In the genomic region with DNA sequence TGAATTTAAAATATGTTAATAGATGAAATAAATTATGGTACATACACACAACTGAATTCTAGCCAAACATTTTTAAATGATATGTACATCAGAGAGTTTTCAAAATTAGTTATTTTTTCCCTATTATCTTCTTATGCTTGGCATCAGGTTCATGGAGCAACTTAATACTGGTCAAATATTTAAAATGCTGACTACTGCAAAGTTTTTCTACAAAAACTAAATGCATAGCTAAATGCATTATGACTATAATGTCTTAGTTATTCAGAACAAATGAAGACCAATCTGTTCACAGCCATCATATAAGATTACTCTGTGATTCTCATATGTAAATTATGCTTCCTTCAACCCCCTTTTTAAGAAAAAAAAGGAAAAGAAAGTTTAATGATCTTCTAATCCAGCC, we compare ENCODE assay signal across 38 cellular contexts. TPM values are rescaled to one million over a fixed set of nuclear protein-coding genes. Genes with fewer than 3 reads are reported as not detected.
"Had no signal": no experiment of that assay in that cellular context is flagged by ENCODE, and none has a peak within 500 bp of the region (broad histone marks: within the 10 kb centered on the region; RNA-seq: fewer than 3 reads in every experiment).

No MANE protein-coding gene starts in this region.

- H3K9me3 ChIP-seq: adrenal gland, body of pancreas, breast epithelium had no signal

- FAIRE-seq: astrocyte, TTC549 had no signal

- H3K9me3 Mint-ChIP-seq: activated B cell treated with CpG ODN at 0.5 μM for 24 hours; activated CD4-positive, alpha-beta memory T cell treated with anti-CD3 and anti-CD28 coated beads for 36 hours; activated CD4-positive, alpha-beta T cell treated with anti-CD3 and anti-CD28 coated beads, Interleukin-2, amount 10 ng/mL, durations not matched to agents 24 days and 14 days; activated CD8-positive, alpha-beta T cell treated with anti-CD3 and anti-CD28 coated beads for 36 hours; activated naive CD4-positive, alpha-beta T cell treated with anti-CD3 and anti-CD28 coated beads for 36 hours; activated naive CD4-positive, alpha-beta T cell treated with anti-CD3 and anti-CD28 coated beads, Interleukin-2, amount 50 U/mL, for 72 hours; activated naive CD8-positive, alpha-beta T cell treated with anti-CD3 and anti-CD28 coated beads for 36 hours; activated T-cell treated with anti-CD3 and anti-CD28 coated beads, Interleukin-2, amount 50 U/mL, for 4 hours; activated T-helper 1 cell treated with anti-CD3 and anti-CD28 coated beads, Interleukin-12 subunit alpha, Interleukin-12 subunit beta, Interleukin-2, Interleukin-4 antibody, amounts not matched to agents 30 ng/mL and 10 ng/mL and 1 ng/mL, durations not matched to agents 14 hours and 24 hours and 36 hours; activated T-helper 17 cell treated with anti-CD3 and anti-CD28 coated beads, Interleukin-2, amount 50 U/mL, for 72 hours; T-helper 1 cell treated with Interleukin-12 subunit alpha and Interleukin-12 subunit beta and Interleukin-4 antibody, amounts not matched to agents 30 μg/mL and 1 μg/mL, for 36 hours; T-helper 2 cell treated with Interferon-gamma antibody and Interleukin-4, amounts not matched to agents 5 μg/mL and 100 μg/mL, for 36 hours had no signal

- ATAC-seq: activated CD8-positive, alpha-beta T cell treated with anti-CD3 and anti-CD28 coated beads for 36 hours; activated naive CD4-positive, alpha-beta T cell treated with anti-CD3 and anti-CD28 coated beads, Interleukin-2, amount 50 U/mL, for 72 hours; activated T-cell treated with anti-CD3 and anti-CD28 coated beads, Interleukin-2, amount 50 U/mL, for 4 hours; activated T-cell treated with anti-CD3 and anti-CD28 coated beads, Interleukin-2, amount 50 U/mL, for 72 hours; activated T-helper 17 cell treated with anti-CD3 and anti-CD28 coated beads, Interleukin-2, amount 50 U/mL, for 72 hours; body of pancreas had no signal

- H3K27me3 ChIP-seq: adrenal gland, body of pancreas, brain microvascular endothelial cell, breast epithelium had no signal

- H3K4me1 ChIP-seq: adrenal gland, body of pancreas, breast epithelium had no signal

- H3K4me3 ChIP-seq: adrenal gland, body of pancreas, breast epithelium had no signal

- DNase-seq: activated B cell treated with CpG ODN at 0.5 μM for 24 hours; activated CD4-positive, alpha-beta memory T cell treated with anti-CD3 and anti-CD28 coated beads for 36 hours; activated CD4-positive, alpha-beta T cell treated with anti-CD3 and anti-CD28 coated beads for 4 hours; activated CD4-positive, alpha-beta T cell treated with anti-CD3 and anti-CD28 coated beads, Interleukin-2, amount 50 U/mL, for 1 hour; activated CD4-positive, alpha-beta T cell treated with anti-CD3 and anti-CD28 coated beads, Interleukin-2, amount 50 U/mL, for 4 hours; activated CD4-positive, CD25-positive, alpha-beta regulatory T cell treated with anti-CD3 and anti-CD28 coated beads, Interleukin-2, amount 50 U/mL, for 72 hours; activated CD8-positive, alpha-beta memory T cell treated with anti-CD3 and anti-CD28 coated beads, Interleukin-2, amount 50 U/mL, for 4 hours; activated CD8-positive, alpha-beta T cell treated with anti-CD3 and anti-CD28 coated beads for 36 hours; activated effector memory CD4-positive, alpha-beta T cell treated with anti-CD3 and anti-CD28 coated beads, Interleukin-2, amount 50 U/mL, for 16 hours; activated gamma-delta T cell treated with Interleukin-2 at 50 U/mL for 16 hours; activated naive CD4-positive, alpha-beta T cell; activated naive CD4-positive, alpha-beta T cell treated with anti-CD3 and anti-CD28 coated beads for 36 hours; activated naive CD4-positive, alpha-beta T cell treated with anti-CD3 and anti-CD28 coated beads, Interleukin-2, amount 50 U/mL, for 16 hours; activated naive CD8-positive, alpha-beta T cell treated with anti-CD3 and anti-CD28 coated beads for 36 hours; activated T-cell treated with anti-CD3 and anti-CD28 coated beads for 4 hours; activated T-cell treated with anti-CD3 and anti-CD28 coated beads, Interleukin-2, amount 50 U/mL, for 1 hour; activated T-cell treated with anti-CD3 and anti-CD28 coated beads, Interleukin-2, amount 50 U/mL, for 4 hours; activated T-cell treated with anti-CD3 and anti-CD28 coated beads, Interleukin-2, amount 50 U/mL, for 72 hours; adrenal gland; amniotic stem cell; aorta; body of pancreas; brain microvascular endothelial cell; central memory CD4-positive, alpha-beta T cell; T-helper 2 cell; T-helper 9 cell had no signal

- H3K36me3 ChIP-seq: adrenal gland, brain microvascular endothelial cell, breast epithelium had no signal

- H3K4me3 Mint-ChIP-seq: activated B cell treated with CpG ODN at 0.5 μM for 24 hours; activated CD4-positive, alpha-beta memory T cell treated with anti-CD3 and anti-CD28 coated beads for 36 hours; activated CD4-positive, alpha-beta T cell treated with anti-CD3 and anti-CD28 coated beads, Interleukin-2, amount 10 ng/mL, durations not matched to agents 24 days and 14 days; activated CD8-positive, alpha-beta T cell treated with anti-CD3 and anti-CD28 coated beads for 36 hours; activated naive CD4-positive, alpha-beta T cell treated with anti-CD3 and anti-CD28 coated beads for 36 hours; activated naive CD8-positive, alpha-beta T cell treated with anti-CD3 and anti-CD28 coated beads for 36 hours; activated T-cell treated with anti-CD3 and anti-CD28 coated beads, Interleukin-2, amount 50 U/mL, for 4 hours; activated T-cell treated with anti-CD3 and anti-CD28 coated beads, Interleukin-2, amount 50 U/mL, for 72 hours; activated T-helper 1 cell treated with anti-CD3 and anti-CD28 coated beads, Interleukin-12 subunit alpha, Interleukin-12 subunit beta, Interleukin-2, Interleukin-4 antibody, amounts not matched to agents 30 ng/mL and 10 ng/mL and 1 ng/mL, durations not matched to agents 14 hours and 24 hours and 36 hours; activated T-helper 17 cell treated with anti-CD3 and anti-CD28 coated beads, Interleukin-2, amount 50 U/mL, for 72 hours; T-helper 1 cell treated with Interleukin-12 subunit alpha and Interleukin-12 subunit beta and Interleukin-4 antibody, amounts not matched to agents 30 μg/mL and 1 μg/mL, for 36 hours; T-helper 2 cell treated with Interferon-gamma antibody and Interleukin-4, amounts not matched to agents 5 μg/mL and 100 μg/mL, for 36 hours had no signal

- H3K36me3 Mint-ChIP-seq: activated CD4-positive, alpha-beta memory T cell treated with anti-CD3 and anti-CD28 coated beads for 36 hours; activated naive CD4-positive, alpha-beta T cell treated with anti-CD3 and anti-CD28 coated beads, Interleukin-2, amount 50 U/mL, for 72 hours; activated naive CD8-positive, alpha-beta T cell treated with anti-CD3 and anti-CD28 coated beads for 36 hours had no signal

- H3K27ac ChIP-seq: adrenal gland, body of pancreas, brain microvascular endothelial cell, breast epithelium, VCaP had no signal

- H3K27ac Mint-ChIP-seq: activated B cell treated with CpG ODN at 0.5 μM for 24 hours; activated CD4-positive, alpha-beta memory T cell treated with anti-CD3 and anti-CD28 coated beads for 36 hours; activated CD4-positive, alpha-beta T cell treated with anti-CD3 and anti-CD28 coated beads, Interleukin-2, amount 10 ng/mL, durations not matched to agents 24 days and 14 days; activated CD8-positive, alpha-beta T cell treated with anti-CD3 and anti-CD28 coated beads for 36 hours; activated naive CD4-positive, alpha-beta T cell treated with anti-CD3 and anti-CD28 coated beads for 36 hours; activated naive CD4-positive, alpha-beta T cell treated with anti-CD3 and anti-CD28 coated beads, Interleukin-2, amount 50 U/mL, for 72 hours; activated naive CD8-positive, alpha-beta T cell treated with anti-CD3 and anti-CD28 coated beads for 36 hours; activated T-cell treated with anti-CD3 and anti-CD28 coated beads, Interleukin-2, amount 50 U/mL, for 72 hours; activated T-helper 1 cell treated with anti-CD3 and anti-CD28 coated beads, Interleukin-12 subunit alpha, Interleukin-12 subunit beta, Interleukin-2, Interleukin-4 antibody, amounts not matched to agents 30 ng/mL and 10 ng/mL and 1 ng/mL, durations not matched to agents 14 hours and 24 hours and 36 hours; activated T-helper 17 cell treated with anti-CD3 and anti-CD28 coated beads, Interleukin-2, amount 50 U/mL, for 72 hours; T-helper 1 cell treated with Interleukin-12 subunit alpha and Interleukin-12 subunit beta and Interleukin-4 antibody, amounts not matched to agents 30 μg/mL and 1 μg/mL, for 36 hours; T-helper 2 cell treated with Interferon-gamma antibody and Interleukin-4, amounts not matched to agents 5 μg/mL and 100 μg/mL, for 36 hours had no signal

RNA-seq across cellular contexts. Expression of a gene that starts 8.2 kb away (rescaled TPM):
- total RNA-seq: activated B cell treated with CpG ODN at 0.5 μM for 24 hours; activated CD4-positive, alpha-beta T cell treated with anti-CD3 and anti-CD28 coated beads, Interleukin-2, amount 10 ng/mL, durations not matched to agents 24 days and 14 days; activated CD8-positive, alpha-beta T cell treated with anti-CD3 and anti-CD28 coated beads for 36 hours; activated naive CD8-positive, alpha-beta T cell treated with anti-CD3 and anti-CD28 coated beads for 36 hours; activated T-helper 1 cell treated with anti-CD3 and anti-CD28 coated beads, Interleukin-12 subunit alpha, Interleukin-12 subunit beta, Interleukin-2, Interleukin-4 antibody, amounts not matched to agents 30 ng/mL and 10 ng/mL and 1 ng/mL, durations not matched to agents 14 hours and 24 hours and 36 hours; adrenal gland; aorta; astrocyte; body of pancreas; breast epithelium; cardiac septum; cerebellum had no signal
- polyA plus RNA-seq: adrenal gland, aorta had no signal
